Comparison of ENCODE assay signal across 1 cellular context in genomic region chr17:40956401-40957254, GRCh38.
TF ChIP-seq lines count a peak whose summit lies in the region.

No MANE protein-coding gene starts in this region.

TF ChIP-seq in H1, 55 proteins besides CTCF, POLR2A, EP300 and RAD21:
- no peak for TF ChIP-seq TCF12 (IDR thresholded peaks at IDR 0.05; ENCODE audit: low read depth, low read length)
- no peak for TF ChIP-seq CREB1 (IDR thresholded peaks at IDR 0.05)
- TF ChIP-seq RXRA (IDR thresholded peaks at IDR 0.05; ENCODE audit: insufficient read depth, low read depth, low read length): no peak
- TF ChIP-seq SIN3A (conservative IDR thresholded peaks at IDR 0.05 in 1 of 2, IDR thresholded peaks at IDR 0.05 in 1 of 2; ENCODE audit: low read depth in 1 of 2, low read length in 2 of 2): no peak
- TF ChIP-seq EGR1 (IDR thresholded peaks at IDR 0.05; ENCODE audit: borderline replicate concordance, low read depth, low read length): no peak
- TF ChIP-seq SP1 (IDR thresholded peaks at IDR 0.05; ENCODE audit: low read depth, low read length): no peak
- no peak for TF ChIP-seq TEAD4 (IDR thresholded peaks at IDR 0.05; ENCODE audit: low read depth, low read length)
- TF ChIP-seq USF2 (IDR thresholded peaks at IDR 0.05; ENCODE audit: low read length): no peak
- no peak for TF ChIP-seq POLR2AphosphoS5 (IDR thresholded peaks at IDR 0.05; ENCODE audit: low read depth, low read length)
- no peak for TF ChIP-seq CHD2 (IDR thresholded peaks at IDR 0.05; ENCODE audit: low read length)
- TF ChIP-seq SRF (IDR thresholded peaks at IDR 0.05; ENCODE audit: low read depth, low read length): no peak
- TF ChIP-seq HDAC2 (IDR thresholded peaks at IDR 0.05; ENCODE audit: borderline replicate concordance in 1 of 2, low read depth in 2 of 2, low read length in 2 of 2): no peak
TF ChIP-seq in H1: peak in this region for 0.
